8 cellular contexts compared by ENCODE assay signal in genomic region chr5:65721050-65721774, GRCh38. TPM values are rescaled to one million over a fixed set of nuclear protein-coding genes. Genes with fewer than 3 reads are reported as not detected.
DNase-seq lines count a peak whose midpoint lies in the region; ATAC-seq and TF ChIP-seq lines count a peak whose summit lies in the region.

No MANE protein-coding gene starts in this region.

- H3K79me2 ChIP-seq in hepatocyte, result peaks cover 32% of the 10 kb centered on the region

- peak overlapping the region; percentile 87 to 97 (median 94) for H3K4me3 Mint-ChIP-seq in brain
- H3K4me3 Mint-ChIP-seq in progenitor cell of endocrine pancreas (ENCODE audit: low read depth), result peak overlapping the region; percentile 79

- H2AFZ ChIP-seq in hepatocyte, result peak overlapping the region; percentile 98

- H3K9me3 Mint-ChIP-seq in brain (peaks cover 0 to 3% (median 0%) of the 10 kb centered on the region in 5 experiments), progenitor cell of endocrine pancreas (ENCODE audit: low read depth) (no peaks in the 10 kb centered on the region)

- H3K27me3 ChIP-seq in hepatocyte, result no peaks in the 10 kb centered on the region

- peak overlapping the region; percentile 98 for H3K4me3 ChIP-seq in hepatocyte

- H3K4me2 ChIP-seq in hepatocyte, result peak overlapping the region; percentile 95

- H3K36me3 Mint-ChIP-seq in brain, result peaks cover 28% of the 10 kb centered on the region
- H3K36me3 Mint-ChIP-seq in progenitor cell of endocrine pancreas (ENCODE audit: insufficient read depth), result peaks cover 2% of the 10 kb centered on the region

- POLR2A ChIA-PET in RWPE1 (lab: Yijun Ruan, JAX; ENCODE audit: low non-redundant PET), result no interaction called here

- peak overlapping the region; percentile 84 for H3K27ac ChIP-seq in RWPE1
- peak overlapping the region; percentile 82 for H3K27ac ChIP-seq in hepatocyte

- 8% methylated on average over 19 of the region's 19 CpGs for WGBS in hepatocyte (ENCODE audit: low lambda C conversion rate, missing lambda C conversion rate)

- H4K20me1 ChIP-seq in hepatocyte (ENCODE audit: insufficient read depth, poor library complexity, severe bottlenecking), result no peaks in the 10 kb centered on the region

- H3K4me1 Mint-ChIP-seq in brain (peaks cover 38% of the 10 kb centered on the region), progenitor cell of endocrine pancreas (ENCODE audit: low read depth) (peaks cover 12% of the 10 kb centered on the region)

- no peaks in the 10 kb centered on the region for H3K9me3 ChIP-seq in hepatocyte (ENCODE audit: low read depth)

- H3K27me3 Mint-ChIP-seq in brain (peaks cover 5% of the 10 kb centered on the region), progenitor cell of endocrine pancreas (no peaks in the 10 kb centered on the region)

- CTCF ChIA-PET in RWPE1 (lab: Yijun Ruan, JAX), result interaction anchor here (0.6 kb wide), 2 partner anchors 11 to 453 kb away, joined by 3 to 4 read pairs; no protein-coding TSS in a partner anchor

- ATAC-seq in GM19455 (IDR thresholded peaks at IDR 0.05; ENCODE audit: unreplicated experiment), result peak; percentile 4

- DNase-seq in COR-L47 (lab: John Stamatoyannopoulos, UW), result peak; percentile 64
- peak; percentile 66 for DNase-seq in HT1080 (ENCODE audit: low read depth)
- peak; percentile 67 for DNase-seq in RWPE1 (ENCODE audit: low spot score)
- peak; percentile 69 for DNase-seq in hepatocyte (ENCODE audit: low spot score)
- DNase-seq in progenitor cell of endocrine pancreas (ENCODE audit: low spot score, unreplicated experiment), result peak; percentile 11
- no peak for DNase-seq in SKM-1 treated with dmso at 0.1 percent for 144 hours (lab: John Stamatoyannopoulos, UW; ENCODE audit: unreplicated experiment)

- H3K36me3 ChIP-seq in hepatocyte (replicated peaks; ENCODE audit: insufficient read depth, low read depth), result no peaks in the 10 kb centered on the region

- no peaks in the 10 kb centered on the region for H3K9me2 ChIP-seq in hepatocyte (replicated peaks; ENCODE audit: insufficient read depth)

- peak overlapping the region; percentile 64 to 94 (median 83) for H3K27ac Mint-ChIP-seq in brain
- H3K27ac Mint-ChIP-seq in progenitor cell of endocrine pancreas, result peak overlapping the region; percentile 83

- TF ChIP-seq CTCF in RWPE1 (conservative IDR thresholded peaks at IDR 0.05; ENCODE audit: low read depth) (no peak), brain (conservative IDR thresholded peaks at IDR 0.05) (no peak), hepatocyte (IDR thresholded peaks at IDR 0.05; ENCODE audit: poor library complexity) (no peak), progenitor cell of endocrine pancreas (IDR thresholded peaks at IDR 0.05; ENCODE audit: unreplicated experiment) (no peak)

- no peaks in the 10 kb centered on the region for H3K4me1 ChIP-seq in hepatocyte (ENCODE audit: insufficient read depth)

RNA-seq across cellular contexts. Expression of gene SGTB, which starts 0.7 kb away (rescaled TPM):
- 5.2 and 6.4 TPM in 2 replicates for total RNA-seq in HT1080 (2014; rRNA removed; shearing (Covaris generic))
- 4.6 and 4.9 TPM in 2 replicates for polyA plus RNA-seq in HT1080 (2015; cell fraction: cytosol; rRNA removed)
- 4.2 and 4.4 TPM in 2 replicates for polyA plus RNA-seq in HT1080 (2015; cell fraction: nucleus; rRNA removed)
- polyA plus RNA-seq in brain (ENCODE audit: insufficient read depth, low read depth, low replicate concordance), result 8.2 TPM
- total RNA-seq in hepatocyte, result 7.1 and 9.0 TPM in 2 replicates
- polyA plus RNA-seq in hepatocyte, result 3.4 and 3.6 TPM in 2 replicates
- total RNA-seq in progenitor cell of endocrine pancreas, result 7.8 and 10.7 TPM in 2 replicates

RNA-seq across cellular contexts. Expression of gene NLN, which starts 0.8 kb away (rescaled TPM):
- 31.9 and 33.2 TPM in 2 replicates for total RNA-seq in HT1080 (2014; rRNA removed; shearing (Covaris generic))
- 22.1 and 22.8 TPM in 2 replicates for polyA plus RNA-seq in HT1080 (2015; cell fraction: cytosol; rRNA removed)
- 21.5 and 22.4 TPM in 2 replicates for polyA plus RNA-seq in HT1080 (2015; cell fraction: nucleus; rRNA removed)
- polyA plus RNA-seq in brain (ENCODE audit: insufficient read depth, low read depth, low replicate concordance) (25.7 TPM), hepatocyte (13.4 and 16.4 TPM in 2 replicates)
- total RNA-seq in hepatocyte (17.3 and 24.3 TPM in 2 replicates), progenitor cell of endocrine pancreas (65.1 and 69.4 TPM in 2 replicates)
